20 cellular contexts compared by ENCODE assay signal in the genomic region with DNA sequence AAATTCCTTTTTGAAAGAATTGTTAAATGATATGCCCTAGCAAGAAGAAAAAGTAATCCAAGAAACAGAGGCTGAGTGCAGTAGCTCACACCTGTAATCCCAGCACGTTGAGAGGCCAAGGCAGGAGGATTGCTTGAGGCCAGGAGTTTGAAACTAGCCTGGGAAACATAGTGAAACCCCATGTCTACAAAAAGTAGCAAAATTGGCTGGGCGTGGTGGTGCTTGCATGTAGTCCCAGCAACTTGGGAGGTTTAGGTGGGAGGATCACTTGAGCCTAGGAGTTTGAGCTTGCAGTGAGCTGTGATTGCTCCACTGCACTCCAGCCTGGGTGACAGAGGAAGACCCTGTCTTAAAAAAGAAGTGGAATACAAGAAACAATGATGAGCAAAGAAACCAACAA.
"Had no signal": no experiment of that assay in that cellular context is flagged by ENCODE, and none has a peak within 500 bp of the region (broad histone marks: within the 10 kb centered on the region; RNA-seq: fewer than 3 reads in every experiment).

No MANE protein-coding gene starts in this region.

- H3K4me3 ChIP-seq: dorsolateral prefrontal cortex, gastrocnemius medialis, ovary, skin epidermis, thyroid gland had no signal

- H3K4me3 Mint-ChIP-seq: mesothelial cell of epicardium; naive thymus-derived CD4-positive, alpha-beta T cell; stimulated activated naive CD8-positive, alpha-beta T cell treated with anti-CD3 and anti-CD28 coated beads, Interleukin-15, amount 100 ng/mL, for 72 hours had no signal

- ATAC-seq: esophagus mucosa; gastrocnemius medialis; left lobe of liver; naive thymus-derived CD4-positive, alpha-beta T cell; stimulated activated naive CD8-positive, alpha-beta T cell treated with anti-CD3 and anti-CD28 coated beads, Interleukin-15, amount 100 ng/mL, for 72 hours had no signal

- H3K27ac ChIP-seq: dorsolateral prefrontal cortex, epithelial cell of prostate, ovary, skin epidermis had no signal

- H3K36me3 ChIP-seq: gastrocnemius medialis, ovary, thyroid gland had no signal

- H3K9me3 ChIP-seq: gastrocnemius medialis, ovary, thyroid gland had no signal

- H3K27ac Mint-ChIP-seq: mesothelial cell of epicardium; naive thymus-derived CD4-positive, alpha-beta T cell; stimulated activated naive CD8-positive, alpha-beta T cell treated with anti-CD3 and anti-CD28 coated beads, Interleukin-15, amount 100 ng/mL, for 72 hours had no signal

- DNase-seq: effector CD4-positive, alpha-beta T cell; foreskin fibroblast; gastrocnemius medialis; kidney; mesenchymal stem cell; naive thymus-derived CD4-positive, alpha-beta T cell; occipital lobe; ovary; stimulated activated CD4-positive, alpha-beta T cell treated with anti-CD3 and anti-CD28 coated beads, Interleukin-15, amount 100 ng/mL, for 24 hours; stimulated activated CD4-positive, alpha-beta T cell treated with anti-CD3 and anti-CD28 coated beads, Interleukin-2, amount 100 ng/mL, for 48 hours; stimulated activated naive CD4-positive, alpha-beta T cell; stimulated activated naive CD8-positive, alpha-beta T cell treated with anti-CD3 and anti-CD28 coated beads, Interleukin-15, amount 100 ng/mL, for 72 hours; thyroid gland; trophoblast cell had no signal

- H3K27me3 ChIP-seq: gastrocnemius medialis, ovary, thyroid gland had no signal
